11 cellular contexts compared by ENCODE assay signal in genomic region chr2:143473206-143473605, GRCh38.
DNase-seq lines count a peak whose midpoint lies in the region; ATAC-seq and TF ChIP-seq lines count a peak whose summit lies in the region.
"Had no signal": no experiment of that assay in that cellular context is flagged by ENCODE, and none has a peak within 500 bp of the region (broad histone marks: within the 10 kb centered on the region; RNA-seq: fewer than 3 reads in every experiment).

No MANE protein-coding gene starts in this region.

- intact Hi-C loops in CD4-positive, alpha-beta T cell (cut with DNase I, micrococcal nuclease) = no loop called here

- H3K4me1 Mint-ChIP-seq in CD4-positive, alpha-beta T cell (ENCODE audit: low read depth) = peaks cover 53% of the 10 kb centered on the region
- peaks cover 59% of the 10 kb centered on the region for H3K4me1 Mint-ChIP-seq in activated T-cell treated with anti-CD3 and anti-CD28 coated beads, Interleukin-2, amount 50 U/mL, for 72 hours (ENCODE audit: low read depth)

- POLR2A ChIA-PET in CD4-positive, alpha-beta T cell (lab: Charles Lee) = interaction anchor here (0.6 kb wide), 1 partner anchor 116 kb away, joined by 3 read pairs; no protein-coding TSS in a partner anchor

- H3K27me3 Mint-ChIP-seq in CD4-positive, alpha-beta T cell = no peaks in the 10 kb centered on the region
- H3K27me3 Mint-ChIP-seq in activated T-cell treated with anti-CD3 and anti-CD28 coated beads, Interleukin-2, amount 50 U/mL, for 72 hours (ENCODE audit: low read depth) = no peaks in the 10 kb centered on the region

- no peak for DNase-seq in CD4-positive, alpha-beta T cell
- DNase-seq in NCI-H226 = peak; percentile 60
- no peak for DNase-seq in coronary artery (ENCODE audit: low spot score)
- DNase-seq in omental fat pad (ENCODE audit: low spot score) = no peak
- DNase-seq in activated CD4-positive, CD25-positive, alpha-beta regulatory T cell (lab: John Stamatoyannopoulos, UW) = no peak
- DNase-seq in NCI-H1092 (lab: John Stamatoyannopoulos, UW) = no peak
- no peak for DNase-seq in activated T-cell treated with anti-CD3 and anti-CD28 coated beads, Interleukin-2, amount 50 U/mL, for 72 hours
- DNase-seq: KG1, OCI-M1 had no signal

- H3K9me3 Mint-ChIP-seq in CD4-positive, alpha-beta T cell = no peaks in the 10 kb centered on the region
- H3K9me3 Mint-ChIP-seq in activated T-cell treated with anti-CD3 and anti-CD28 coated beads, Interleukin-2, amount 50 U/mL, for 72 hours = no peaks in the 10 kb centered on the region
- H3K9me3 Mint-ChIP-seq: CD14-positive monocyte had no signal

- no peaks in the 10 kb centered on the region for H3K27me3 ChIP-seq in CD4-positive, alpha-beta T cell (ENCODE audit: control insufficient read depth, insufficient read depth, low read length)

- ATAC-seq in CD4-positive, alpha-beta T cell (ENCODE audit: poor library complexity) = no peak
- ATAC-seq in omental fat pad (ENCODE audit: low FRiP score) (peak; percentile 78), GM18861 (IDR thresholded peaks at IDR 0.05; ENCODE audit: unreplicated experiment) (no peak)
- no peak for ATAC-seq in activated T-cell treated with anti-CD3 and anti-CD28 coated beads, Interleukin-2, amount 50 U/mL, for 72 hours (replicated peaks in 1 of 2)

- H3K27ac Mint-ChIP-seq in CD4-positive, alpha-beta T cell = peak overlapping the region; percentile 47
- H3K27ac Mint-ChIP-seq in activated T-cell treated with anti-CD3 and anti-CD28 coated beads, Interleukin-2, amount 50 U/mL, for 72 hours = no peak overlapping the region

- CTCF ChIA-PET in CD4-positive, alpha-beta T cell (lab: Charles Lee) = no interaction called here

- H3K4me3 Mint-ChIP-seq in CD4-positive, alpha-beta T cell = no peak overlapping the region
- H3K4me3 Mint-ChIP-seq in activated T-cell treated with anti-CD3 and anti-CD28 coated beads, Interleukin-2, amount 50 U/mL, for 72 hours = no peak overlapping the region
- H3K4me3 Mint-ChIP-seq: CD14-positive monocyte had no signal

- no peaks in the 10 kb centered on the region for H3K9me3 ChIP-seq in CD4-positive, alpha-beta T cell (ENCODE audit: control insufficient read depth, low read length)

- H3K27ac ChIP-seq in CD4-positive, alpha-beta T cell (ENCODE audit: low read depth, low read length) = no peak overlapping the region
- H3K27ac ChIP-seq in coronary artery = peak overlapping the region; percentile 39 to 55

- peaks cover 58% of the 10 kb centered on the region for H3K36me3 Mint-ChIP-seq in CD4-positive, alpha-beta T cell (ENCODE audit: low read depth)
- peaks cover 1 to 3% of the 10 kb centered on the region in 2 donors for H3K36me3 Mint-ChIP-seq in activated T-cell treated with anti-CD3 and anti-CD28 coated beads, Interleukin-2, amount 50 U/mL, for 72 hours (ENCODE audit: insufficient read depth in 2 of 2)

- TF ChIP-seq CTCF in CD4-positive, alpha-beta T cell (IDR thresholded peaks at IDR 0.05) = no peak
- TF ChIP-seq CTCF in coronary artery (IDR thresholded peaks at IDR 0.05) (no peak), omental fat pad (IDR thresholded peaks at IDR 0.05) (no peak)

- H3K4me3 ChIP-seq in coronary artery = no peak overlapping the region
